Comparison of ENCODE assay signal across 24 cellular contexts in genomic region chr17:47878203-47879027, GRCh38. TPM values are rescaled to one million over a fixed set of nuclear protein-coding genes. Genes with fewer than 3 reads are reported as not detected.
DNase-seq lines count a peak whose midpoint lies in the region; ATAC-seq, FAIRE-seq and TF ChIP-seq lines count a peak whose summit lies in the region.
"Had no signal": no experiment of that assay in that cellular context is flagged by ENCODE, and none has a peak within 500 bp of the region (broad histone marks: within the 10 kb centered on the region; RNA-seq: fewer than 3 reads in every experiment).

No MANE protein-coding gene starts in this region.

- H2BK5ac ChIP-seq in H1 (ENCODE audit: low read depth, low read length) = no peak overlapping the region

- H3K4me2 ChIP-seq in H1 (ENCODE audit: insufficient read depth in 1 of 2, low read depth in 2 of 2, low read length in 2 of 2) (no peak overlapping the region; a peak in 1 of 4 replicates), smooth muscle cell (peak overlapping the region; percentile 74)

- no peak overlapping the region for H3K27ac ChIP-seq in H1 (ENCODE audit: low read depth, low read length)
- peak overlapping the region; percentile 98 for H3K27ac ChIP-seq in smooth muscle cell (ENCODE audit: low read depth)
- H3K27ac ChIP-seq: BLaER1, brain microvascular endothelial cell, gastroesophageal sphincter, right lobe of liver had no signal

- H3K18ac ChIP-seq in H1 (ENCODE audit: extremely low read depth, low read length) = peak overlapping the region; percentile 71; the same call in 1 of the 2 replicates

- no peak overlapping the region for H3K9ac ChIP-seq in H1 (replicated peaks in 1 of 4; ENCODE audit: extremely low read depth in 1 of 4, low read depth in 3 of 4, low read length in 3 of 4)
- H3K9ac ChIP-seq in smooth muscle cell (ENCODE audit: low read depth) = peak overlapping the region; percentile 88
- H3K9ac ChIP-seq: BLaER1 had no signal

- POLR2A ChIA-PET in H1 (lab: Charles Lee; ENCODE audit: partially characterized antibody) (interaction anchor here (1.2 to 1.4 kb wide), 3 partner anchors 17 to 31 kb away, joined by 3 to 7 read pairs (median 5); partner anchors contain the start of gene SP6), Caco-2 (lab: Charles Lee) (interaction anchor here (0.7 to 0.9 kb wide), 2 partner anchors 17 to 40 kb away, joined by 3 read pairs; partner anchors contain the start of gene SP2)

- no peak overlapping the region for H3K27ac Mint-ChIP-seq in activated naive CD8-positive, alpha-beta T cell treated with anti-CD3 and anti-CD28 coated beads, Interleukin-2, amount 50 U/mL, for 24 hours
- no peak overlapping the region for H3K27ac Mint-ChIP-seq in activated naive CD8-positive, alpha-beta T cell treated with anti-CD3 and anti-CD28 coated beads for 36 hours
- no peak overlapping the region for H3K27ac Mint-ChIP-seq in Caco-2 (ENCODE audit: unreplicated experiment)
- H3K27ac Mint-ChIP-seq: activated CD4-positive, alpha-beta memory T cell treated with anti-CD3 and anti-CD28 coated beads for 36 hours; dendritic cell treated with granulocyte-macrophage colony-stimulating factor and Interleukin-4, amounts not matched to agents 40 ng/mL and 50 ng/mL, for 4 days had no signal

- H3K4ac ChIP-seq in H1 (replicated peaks; ENCODE audit: insufficient read length, low read depth, low read length) = no peak overlapping the region

- no peak overlapping the region for H3K4me3 ChIP-seq in H1 (ENCODE audit: extremely low read depth in 1 of 4, insufficient read depth in 2 of 4, low read depth in 3 of 4, low read length in 4 of 4)
- H3K4me3 ChIP-seq in smooth muscle cell = no peak overlapping the region
- no peak overlapping the region for H3K4me3 ChIP-seq in Caco-2 (ENCODE audit: low read depth, low read length)
- H3K4me3 ChIP-seq: BLaER1, gastroesophageal sphincter, right lobe of liver had no signal

- H4K5ac ChIP-seq in H1 (ENCODE audit: insufficient read length, low read depth, low read length) = no peak overlapping the region

- peaks cover 9% of the 10 kb centered on the region for H3K4me1 Mint-ChIP-seq in activated naive CD8-positive, alpha-beta T cell treated with anti-CD3 and anti-CD28 coated beads, Interleukin-2, amount 50 U/mL, for 24 hours
- H3K4me1 Mint-ChIP-seq in activated naive CD8-positive, alpha-beta T cell treated with anti-CD3 and anti-CD28 coated beads for 36 hours = peaks cover 5% of the 10 kb centered on the region
- peaks cover 32% of the 10 kb centered on the region for H3K4me1 Mint-ChIP-seq in Caco-2 (ENCODE audit: low read depth, unreplicated experiment)

- H3F3A ChIP-seq in smooth muscle cell (ENCODE audit: low read depth) = peaks cover 23% of the 10 kb centered on the region

- ATAC-seq in activated naive CD8-positive, alpha-beta T cell treated with anti-CD3 and anti-CD28 coated beads, Interleukin-2, amount 50 U/mL, for 24 hours = peak; percentile 6
- ATAC-seq in GM18861 (IDR thresholded peaks at IDR 0.05; ENCODE audit: unreplicated experiment) = no peak
- ATAC-seq: gastroesophageal sphincter, left cardiac atrium, right lobe of liver had no signal

- no peak overlapping the region for H2BK20ac ChIP-seq in H1 (ENCODE audit: low read length)

- no peak overlapping the region for H3K23ac ChIP-seq in H1 (ENCODE audit: insufficient read length)

- H2AK5ac ChIP-seq in H1 (ENCODE audit: low read depth, low read length) = no peak overlapping the region

- H3K36me3 Mint-ChIP-seq in activated naive CD8-positive, alpha-beta T cell treated with anti-CD3 and anti-CD28 coated beads, Interleukin-2, amount 50 U/mL, for 24 hours (ENCODE audit: low read depth) = no peaks in the 10 kb centered on the region
- H3K36me3 Mint-ChIP-seq in activated naive CD8-positive, alpha-beta T cell treated with anti-CD3 and anti-CD28 coated beads for 36 hours = no peaks in the 10 kb centered on the region
- H3K36me3 Mint-ChIP-seq in Caco-2 (ENCODE audit: insufficient read depth, unreplicated experiment) = no peaks in the 10 kb centered on the region
- H3K36me3 Mint-ChIP-seq: activated CD4-positive, alpha-beta memory T cell treated with anti-CD3 and anti-CD28 coated beads for 36 hours; activated naive CD4-positive, alpha-beta T cell treated with anti-CD3 and anti-CD28 coated beads, Interleukin-2, amount 50 U/mL, for 72 hours had no signal

- no peak overlapping the region for H3K56ac ChIP-seq in H1 (replicated peaks; ENCODE audit: insufficient read length, low read depth, low read length)

- CTCF ChIA-PET in H1 (lab: Charles Lee; ENCODE audit: partially characterized antibody) (interaction anchor here (0.6 to 18.8 kb wide), 3 partner anchors 29 to 201 kb away, joined by 3 to 1206 read pairs (median 4); partner anchors contain the start of genes SCRN2 and SP6), Caco-2 (lab: Charles Lee) (interaction anchor here (1.2 to 2.5 kb wide), 3 partner anchors 11 to 47 kb away, joined by 5 to 8 read pairs (median 5); partner anchors contain the start of genes LRRC46 and MRPL10)

- H3K36me3 ChIP-seq in H1 (ENCODE audit: control insufficient read depth in 2 of 4, insufficient read depth in 4 of 4, low read length in 3 of 4) = no peaks in the 10 kb centered on the region
- no peaks in the 10 kb centered on the region for H3K36me3 ChIP-seq in smooth muscle cell (ENCODE audit: low read depth)
- H3K36me3 ChIP-seq in Caco-2 (ENCODE audit: control insufficient read depth, insufficient read depth, low read length) = no peaks in the 10 kb centered on the region
- H3K36me3 ChIP-seq: BLaER1, brain microvascular endothelial cell, gastroesophageal sphincter, right lobe of liver had no signal

- H4K8ac ChIP-seq in H1 (ENCODE audit: extremely low read depth, insufficient read depth, low read length) = peak overlapping the region; percentile 47; the same call in 1 of the 2 replicates

- intact Hi-C loops in Caco-2 (cut with micrococcal nuclease; ENCODE audit: unreplicated experiment) = no loop called here

- TF ChIP-seq CTCF in H1 (IDR thresholded peaks at IDR 0.05; ENCODE audit: control extremely low read depth in 1 of 3, insufficient read depth in 1 of 3, low read depth in 1 of 3, low read length in 3 of 3) (no peak), smooth muscle cell (IDR thresholded peaks at IDR 0.05; ENCODE audit: borderline replicate concordance, insufficient read depth, poor library complexity, severe bottlenecking) (no peak), Caco-2 (IDR thresholded peaks at IDR 0.05; ENCODE audit: insufficient read depth in 1 of 2, low read depth in 1 of 2, low read length in 1 of 2, severe bottlenecking in 1 of 2, unreplicated experiment in 1 of 2) (no peak)

- DNase-seq in activated naive CD8-positive, alpha-beta T cell treated with anti-CD3 and anti-CD28 coated beads, Interleukin-2, amount 50 U/mL, for 24 hours = no peak
- no peak for DNase-seq in activated naive CD8-positive, alpha-beta T cell treated with anti-CD3 and anti-CD28 coated beads for 36 hours
- no peak for DNase-seq in H1 (ENCODE audit: low read depth in 1 of 2, low spot score in 2 of 2)
- no peak for DNase-seq in smooth muscle cell (lab: John Stamatoyannopoulos, UW; ENCODE audit: unreplicated experiment)
- DNase-seq in Caco-2 = no peak
- DNase-seq: activated T-cell treated with anti-CD3 and anti-CD28 coated beads, Interleukin-2, amount 50 U/mL, for 4 hours; DMS 273 treated with DMSO at 0.1 percent for 48 hours; Karpas-422; left cardiac atrium; NCI-H82; nucleus accumbens; RPMI8226; stimulated activated CD4-positive, alpha-beta T cell treated with anti-CD3 and anti-CD28 coated beads, Interleukin-1b, Interleukin-23, amount 100 ng/mL, for 48 hours had no signal

- H3K79me2 ChIP-seq in H1 (ENCODE audit: control insufficient read depth in 1 of 2, insufficient read depth in 2 of 2, low read length in 2 of 2) (no peaks in the 10 kb centered on the region), smooth muscle cell (ENCODE audit: low read depth) (no peaks in the 10 kb centered on the region)

- no peak overlapping the region for H2BK12ac ChIP-seq in H1 (ENCODE audit: low read depth, low read length)

- no peak overlapping the region for H3K14ac ChIP-seq in H1 (ENCODE audit: insufficient read length)

- no peak overlapping the region for H4K91ac ChIP-seq in H1 (replicated peaks; ENCODE audit: insufficient read length, low read length)

- FAIRE-seq in H1 (lab: Jason Lieb, UNC) = no peak

- H4K20me1 ChIP-seq in H1 (replicated peaks in 1 of 2; ENCODE audit: control insufficient read depth in 1 of 2, insufficient read depth in 2 of 2, low read length in 2 of 2) = no peaks in the 10 kb centered on the region
- no peaks in the 10 kb centered on the region for H4K20me1 ChIP-seq in smooth muscle cell (ENCODE audit: low read depth)
- H4K20me1 ChIP-seq: BLaER1 had no signal

- no peak for TF ChIP-seq RAD21 in H1 (IDR thresholded peaks at IDR 0.05 in 1 of 2, conservative IDR thresholded peaks at IDR 0.05 in 1 of 2; ENCODE audit: low read depth in 2 of 2, low read length in 2 of 2)

- WGBS in H1 (ENCODE audit: extremely low coverage in 1 of 2, insufficient coverage in 1 of 2, insufficient read length in 1 of 2, insufficient replicate concordance in 2 of 2, low coverage in 1 of 2, low lambda C conversion rate in 2 of 2, missing lambda C conversion rate in 1 of 2), 2 experiments = 72% methylated on average over 10 of the region's 10 CpGs; no CpG with 5 or more reads in 1 of the 2 experiments
- WGBS in smooth muscle cell (ENCODE audit: low lambda C conversion rate) = 28% methylated on average over 10 of the region's 10 CpGs

- H3K27me3 Mint-ChIP-seq in activated naive CD8-positive, alpha-beta T cell treated with anti-CD3 and anti-CD28 coated beads, Interleukin-2, amount 50 U/mL, for 24 hours = peaks cover 22% of the 10 kb centered on the region
- H3K27me3 Mint-ChIP-seq in activated naive CD8-positive, alpha-beta T cell treated with anti-CD3 and anti-CD28 coated beads for 36 hours = peaks cover 22% of the 10 kb centered on the region
- no peaks in the 10 kb centered on the region for H3K27me3 Mint-ChIP-seq in Caco-2 (ENCODE audit: insufficient read depth, unreplicated experiment)

- H3K9me3 ChIP-seq in H1 (ENCODE audit: insufficient read depth in 2 of 2, low read depth in 1 of 2, low read length in 1 of 2) (no peaks in the 10 kb centered on the region), smooth muscle cell (replicated peaks; ENCODE audit: low read depth) (no peaks in the 10 kb centered on the region), Caco-2 (no peaks in the 10 kb centered on the region)
- H3K9me3 ChIP-seq: BLaER1, gastroesophageal sphincter, right lobe of liver had no signal

- no TSS peak for BruUV-seq in Caco-2 (replicated peaks; lab: Mats Ljungman, UMichigan)

- H2BK120ac ChIP-seq in H1 (replicated peaks; ENCODE audit: low read depth, low read length) = no peak overlapping the region

- H2BK15ac ChIP-seq in H1 (ENCODE audit: low read length) = no peak overlapping the region

- no peaks in the 10 kb centered on the region for H3K9me3 Mint-ChIP-seq in activated naive CD8-positive, alpha-beta T cell treated with anti-CD3 and anti-CD28 coated beads, Interleukin-2, amount 50 U/mL, for 24 hours
- H3K9me3 Mint-ChIP-seq in activated naive CD8-positive, alpha-beta T cell treated with anti-CD3 and anti-CD28 coated beads for 36 hours = no peaks in the 10 kb centered on the region
- no peaks in the 10 kb centered on the region for H3K9me3 Mint-ChIP-seq in Caco-2 (ENCODE audit: unreplicated experiment)
- H3K9me3 Mint-ChIP-seq: activated CD4-positive, alpha-beta memory T cell treated with anti-CD3 and anti-CD28 coated beads for 36 hours; activated naive CD4-positive, alpha-beta T cell treated with anti-CD3 and anti-CD28 coated beads, Interleukin-2, amount 50 U/mL, for 72 hours; activated T-cell treated with anti-CD3 and anti-CD28 coated beads, Interleukin-2, amount 50 U/mL, for 4 hours had no signal

- no peak overlapping the region for H3K4me3 Mint-ChIP-seq in activated naive CD8-positive, alpha-beta T cell treated with anti-CD3 and anti-CD28 coated beads, Interleukin-2, amount 50 U/mL, for 24 hours
- H3K4me3 Mint-ChIP-seq in activated naive CD8-positive, alpha-beta T cell treated with anti-CD3 and anti-CD28 coated beads for 36 hours = no peak overlapping the region
- no peak overlapping the region for H3K4me3 Mint-ChIP-seq in Caco-2 (ENCODE audit: unreplicated experiment)
- H3K4me3 Mint-ChIP-seq: activated CD4-positive, alpha-beta memory T cell treated with anti-CD3 and anti-CD28 coated beads for 36 hours; activated T-cell treated with anti-CD3 and anti-CD28 coated beads, Interleukin-2, amount 50 U/mL, for 4 hours; dendritic cell treated with granulocyte-macrophage colony-stimulating factor and Interleukin-4, amounts not matched to agents 40 ng/mL and 50 ng/mL, for 4 days had no signal

- no peak overlapping the region for H2AFZ ChIP-seq in H1 (ENCODE audit: low read length)
- no peak overlapping the region for H2AFZ ChIP-seq in smooth muscle cell (ENCODE audit: low read depth)

- no peaks in the 10 kb centered on the region for H3K79me1 ChIP-seq in H1 (ENCODE audit: low read depth, low read length)

- H3K23me2 ChIP-seq in H1 (ENCODE audit: low read depth, low read length) = no peaks in the 10 kb centered on the region

- H3K27me3 ChIP-seq in H1 (replicated peaks in 1 of 4; ENCODE audit: control insufficient read depth in 3 of 4, extremely low read depth in 1 of 4, insufficient read depth in 3 of 4, low read length in 3 of 4) (peaks cover 0 to 4% (median 2%) of the 10 kb centered on the region in 4 experiments; a peak in 2 of 7 replicates), smooth muscle cell (ENCODE audit: low read depth) (no peaks in the 10 kb centered on the region), Caco-2 (replicated peaks; ENCODE audit: control insufficient read depth, insufficient read depth, low read length) (no peaks in the 10 kb centered on the region)
- H3K27me3 ChIP-seq: right lobe of liver had no signal

- no peak for TF ChIP-seq POLR2A in H1 (IDR thresholded peaks at IDR 0.05; ENCODE audit: control extremely low read depth in 1 of 2, low read depth in 2 of 2, low read length in 2 of 2)

- H3K4me1 ChIP-seq in H1 (replicated peaks in 1 of 4; ENCODE audit: control insufficient read depth in 3 of 4, insufficient read depth in 4 of 4, low read length in 3 of 4) (peaks cover 7 to 29% (median 16%) of the 10 kb centered on the region in 4 experiments), smooth muscle cell (ENCODE audit: low read depth) (peaks cover 26% of the 10 kb centered on the region), Caco-2 (peaks cover 58% of the 10 kb centered on the region)
- H3K4me1 ChIP-seq: gastroesophageal sphincter had no signal

- TF ChIP-seq EP300 in H1 (IDR thresholded peaks at IDR 0.05; ENCODE audit: borderline replicate concordance in 1 of 2, low read depth in 2 of 2, low read length in 2 of 2) = no peak

RNA-seq across cellular contexts. Expression of gene SP2, which starts 17.6 kb away (rescaled TPM):
- total RNA-seq in activated naive CD8-positive, alpha-beta T cell treated with anti-CD3 and anti-CD28 coated beads for 36 hours = 10 to 100 TPM; 18.1 to 18.8 TPM
- total RNA-seq in H1 (2021; fragmentation: NEBNext Ultra II Directional; extraction: Animal tissue kit (Norgen Biotek cat#: 25700)) = 11.0 and 13.8 TPM in 2 replicates
- polyA plus RNA-seq in H1 (2011; rRNA removed) (5.6 and 9.5 TPM in 2 replicates), smooth muscle cell (9.0 and 9.4 TPM in 2 replicates)
- 3.8 TPM for polyA plus RNA-seq in H1 (2011; cell fraction: cytosol; rRNA removed)
- 9.7 TPM for polyA plus RNA-seq in H1 (2011; cell fraction: nucleus; rRNA removed)
- polyA plus RNA-seq in H1 (2012, experiment 1 of 2) = 12.1 to 18.6 TPM (median 18.1 TPM) in 4 replicates
- 14.7 TPM for polyA plus RNA-seq in H1 (2012, experiment 2 of 2)
- 18.4 TPM for polyA plus RNA-seq in H1 (2013, experiment 1 of 2)
- polyA plus RNA-seq in H1 (2013, experiment 2 of 2) = 15.6 TPM
- polyA minus RNA-seq in H1 (2011; rRNA and poly(A)+ RNA removed) = 2.4 and 5.9 TPM in 2 replicates
- 3.9 TPM for polyA minus RNA-seq in H1 (2011; cell fraction: cytosol; rRNA and poly(A)+ RNA removed)
- polyA minus RNA-seq in H1 (2011; cell fraction: nucleus; rRNA and poly(A)+ RNA removed) = 5.2 TPM
- total RNA-seq in smooth muscle cell (2.4 and 4.7 TPM in 2 replicates), Caco-2 (2022) (24.8 and 25.2 TPM in 2 replicates)

RNA-seq across cellular contexts. Expression of gene SP6, which starts 27.5 kb away (rescaled TPM):
- not detected for total RNA-seq in activated naive CD8-positive, alpha-beta T cell treated with anti-CD3 and anti-CD28 coated beads for 36 hours
- total RNA-seq in H1 (2021; fragmentation: NEBNext Ultra II Directional; extraction: Animal tissue kit (Norgen Biotek cat#: 25700)) = 1.5 and 1.6 TPM in 2 replicates
- polyA plus RNA-seq in H1 (2011; rRNA removed) (1.2 and 1.5 TPM in 2 replicates), smooth muscle cell (10.7 and 13.1 TPM in 2 replicates)
- polyA plus RNA-seq in H1 (2011; cell fraction: cytosol; rRNA removed) = 1.3 TPM
- 1.8 TPM for polyA plus RNA-seq in H1 (2011; cell fraction: nucleus; rRNA removed)
- 1.0 to 2.1 TPM (median 1.8 TPM) in 4 replicates for polyA plus RNA-seq in H1 (2012, experiment 1 of 2)
- 1.7 TPM for polyA plus RNA-seq in H1 (2012, experiment 2 of 2)
- 0.73 TPM for polyA plus RNA-seq in H1 (2013, experiment 1 of 2)
- 0.63 TPM for polyA plus RNA-seq in H1 (2013, experiment 2 of 2)
- 0.78 and 0.82 TPM in 2 replicates for polyA minus RNA-seq in H1 (2011; rRNA and poly(A)+ RNA removed)
- 1.8 TPM for polyA minus RNA-seq in H1 (2011; cell fraction: cytosol; rRNA and poly(A)+ RNA removed)
- 2.8 TPM for polyA minus RNA-seq in H1 (2011; cell fraction: nucleus; rRNA and poly(A)+ RNA removed)
- total RNA-seq in smooth muscle cell (9.3 and 9.8 TPM in 2 replicates), Caco-2 (2022) (20.6 and 25.0 TPM in 2 replicates)

RNA-seq across cellular contexts. Expression of gene SCRN2, which starts 37.3 kb away (rescaled TPM):
- total RNA-seq in activated naive CD8-positive, alpha-beta T cell treated with anti-CD3 and anti-CD28 coated beads for 36 hours = 10 to 100 TPM; 15.3 to 17.1 TPM
- total RNA-seq in H1 (2021; fragmentation: NEBNext Ultra II Directional; extraction: Animal tissue kit (Norgen Biotek cat#: 25700)) = 24.4 and 27.4 TPM in 2 replicates
- polyA plus RNA-seq in H1 (2011; rRNA removed) (42.3 and 61.1 TPM in 2 replicates), smooth muscle cell (45.0 and 49.4 TPM in 2 replicates)
- polyA plus RNA-seq in H1 (2011; cell fraction: cytosol; rRNA removed) = 63.9 TPM
- 211 TPM for polyA plus RNA-seq in H1 (2011; cell fraction: nucleus; rRNA removed)
- 28.4 to 49.3 TPM (median 44.9 TPM) in 4 replicates for polyA plus RNA-seq in H1 (2012, experiment 1 of 2)
- 30.7 TPM for polyA plus RNA-seq in H1 (2012, experiment 2 of 2)
- polyA plus RNA-seq in H1 (2013, experiment 1 of 2) = 26.1 TPM
- 23.3 TPM for polyA plus RNA-seq in H1 (2013, experiment 2 of 2)
- 16.9 and 22.1 TPM in 2 replicates for polyA minus RNA-seq in H1 (2011; rRNA and poly(A)+ RNA removed)
- 18.7 TPM for polyA minus RNA-seq in H1 (2011; cell fraction: cytosol; rRNA and poly(A)+ RNA removed)
- polyA minus RNA-seq in H1 (2011; cell fraction: nucleus; rRNA and poly(A)+ RNA removed) = 50.1 TPM
- total RNA-seq in smooth muscle cell (16.0 and 18.6 TPM in 2 replicates), Caco-2 (2022) (73.6 and 80.8 TPM in 2 replicates)

RNA-seq across cellular contexts. Expression of gene LRRC46, which starts 46.9 kb away (rescaled TPM):
- total RNA-seq in activated naive CD8-positive, alpha-beta T cell treated with anti-CD3 and anti-CD28 coated beads for 36 hours = under 1 TPM; 0.46 to 0.68 TPM
- 0.36 TPM in 1 of 2 replicates, not detected in the other for total RNA-seq in H1 (2021; fragmentation: NEBNext Ultra II Directional; extraction: Animal tissue kit (Norgen Biotek cat#: 25700))
- polyA plus RNA-seq in H1 (2011; rRNA removed) = 0.16 and 0.18 TPM in 2 replicates
- 0.25 TPM for polyA plus RNA-seq in H1 (2011; cell fraction: cytosol; rRNA removed)
- polyA plus RNA-seq in H1 (2011; cell fraction: nucleus; rRNA removed) = 0.07 TPM
- polyA plus RNA-seq in H1 (2012, experiment 1 of 2) = 0.36 to 0.72 TPM (median 0.59 TPM) in 4 replicates
- 0.41 TPM for polyA plus RNA-seq in H1 (2012, experiment 2 of 2)
- polyA plus RNA-seq in H1 (2013, experiment 1 of 2) = 0.30 TPM
- 0.26 TPM for polyA plus RNA-seq in H1 (2013, experiment 2 of 2)
- polyA minus RNA-seq in H1 (2011; rRNA and poly(A)+ RNA removed) = 0.17 and 0.25 TPM in 2 replicates
- polyA minus RNA-seq in H1 (2011; cell fraction: cytosol; rRNA and poly(A)+ RNA removed) = not detected
- not detected for polyA minus RNA-seq in H1 (2011; cell fraction: nucleus; rRNA and poly(A)+ RNA removed)
- total RNA-seq in smooth muscle cell = not detected in 2 replicates
- 0.26 and 1.2 TPM in 2 replicates for polyA plus RNA-seq in smooth muscle cell
- 1.4 and 2.3 TPM in 2 replicates for total RNA-seq in Caco-2 (2022)
- total RNA-seq: epithelial cell of proximal tubule, left cardiac atrium, mononuclear cell, urinary bladder had no signal

RNA-seq across cellular contexts. Expression of gene MRPL10, which starts 47.1 kb away (rescaled TPM):
- 10 to 100 TPM; 70.0 to 75.2 TPM for total RNA-seq in activated naive CD8-positive, alpha-beta T cell treated with anti-CD3 and anti-CD28 coated beads for 36 hours
- 83.0 and 85.3 TPM in 2 replicates for total RNA-seq in H1 (2021; fragmentation: NEBNext Ultra II Directional; extraction: Animal tissue kit (Norgen Biotek cat#: 25700))
- polyA plus RNA-seq in H1 (2011; rRNA removed) (213 and 214 TPM in 2 replicates), smooth muscle cell (36.6 and 40.4 TPM in 2 replicates)
- 161 TPM for polyA plus RNA-seq in H1 (2011; cell fraction: cytosol; rRNA removed)
- polyA plus RNA-seq in H1 (2011; cell fraction: nucleus; rRNA removed) = 129 TPM
- polyA plus RNA-seq in H1 (2012, experiment 1 of 2) = 74.1 to 133 TPM (median 98.1 TPM) in 4 replicates
- 86.2 TPM for polyA plus RNA-seq in H1 (2012, experiment 2 of 2)
- 70.3 TPM for polyA plus RNA-seq in H1 (2013, experiment 1 of 2)
- 66.8 TPM for polyA plus RNA-seq in H1 (2013, experiment 2 of 2)
- 125 and 134 TPM in 2 replicates for polyA minus RNA-seq in H1 (2011; rRNA and poly(A)+ RNA removed)
- 61.9 TPM for polyA minus RNA-seq in H1 (2011; cell fraction: cytosol; rRNA and poly(A)+ RNA removed)
- polyA minus RNA-seq in H1 (2011; cell fraction: nucleus; rRNA and poly(A)+ RNA removed) = 71.9 TPM
- total RNA-seq in smooth muscle cell (24.0 and 30.4 TPM in 2 replicates), Caco-2 (2022) (159 and 162 TPM in 2 replicates)
